ENCODE assay signal across 19 cellular contexts in genomic region chr4:1061372-1061700, GRCh38. TPM values are rescaled to one million over a fixed set of nuclear protein-coding genes. Genes with fewer than 3 reads are reported as not detected.
"Had no signal": no experiment of that assay in that cellular context is flagged by ENCODE, and none has a peak within 500 bp of the region (broad histone marks: within the 10 kb centered on the region; RNA-seq: fewer than 3 reads in every experiment).

No MANE protein-coding gene starts in this region.

- H3K36me3 ChIP-seq: breast epithelium, Peyer's patch had no signal

- H3K9me3 ChIP-seq: breast epithelium, Peyer's patch had no signal

- H3K4me2 ChIP-seq: KMS-11 had no signal

- H3K9ac ChIP-seq: KMS-11 had no signal

- H3K4me3 ChIP-seq: breast epithelium, Peyer's patch had no signal

- H3K27ac ChIP-seq: breast epithelium, KMS-11, Peyer's patch, RWPE1 had no signal

- DNase-seq: activated CD4-positive, alpha-beta T cell treated with anti-CD3 and anti-CD28 coated beads for 48 hours; activated CD4-positive, alpha-beta T cell treated with anti-CD3 and anti-CD28 coated beads, Interleukin-2, amount 50 U/mL, for 4 hours; activated CD4-positive, CD25-positive, alpha-beta regulatory T cell treated with anti-CD3 and anti-CD28 coated beads, Interleukin-2, amount 50 U/mL, for 72 hours; activated CD8-positive, alpha-beta T cell treated with anti-CD3 and anti-CD28 coated beads, Interleukin-2, amount 10 ng/mL, durations not matched to agents 7 days and 5 days; activated naive CD4-positive, alpha-beta T cell; activated T-cell treated with anti-CD3 and anti-CD28 coated beads, Interleukin-2, amount 50 U/mL, for 72 hours; NCI-H1092; NCI-H1417; NCI-H1694; NCI-H2081; NCI-H446; SHP77 had no signal

- H3K4me1 ChIP-seq: Peyer's patch had no signal

- ATAC-seq: activated CD8-positive, alpha-beta T cell treated with anti-CD3 and anti-CD28 coated beads, Interleukin-2, amount 10 ng/mL, durations not matched to agents 7 days and 5 days; activated T-cell treated with anti-CD3 and anti-CD28 coated beads, Interleukin-2, amount 50 U/mL, for 72 hours; WTC11 had no signal

- H3K27me3 ChIP-seq: Peyer's patch had no signal

RNA-seq across cellular contexts. Expression of gene RNF212, which starts 52.0 kb away (rescaled TPM):
- total RNA-seq: MCF 10A, SK-MEL-5 had no signal
